Comparison of ENCODE assay signal across 9 cellular contexts in the genomic region with DNA sequence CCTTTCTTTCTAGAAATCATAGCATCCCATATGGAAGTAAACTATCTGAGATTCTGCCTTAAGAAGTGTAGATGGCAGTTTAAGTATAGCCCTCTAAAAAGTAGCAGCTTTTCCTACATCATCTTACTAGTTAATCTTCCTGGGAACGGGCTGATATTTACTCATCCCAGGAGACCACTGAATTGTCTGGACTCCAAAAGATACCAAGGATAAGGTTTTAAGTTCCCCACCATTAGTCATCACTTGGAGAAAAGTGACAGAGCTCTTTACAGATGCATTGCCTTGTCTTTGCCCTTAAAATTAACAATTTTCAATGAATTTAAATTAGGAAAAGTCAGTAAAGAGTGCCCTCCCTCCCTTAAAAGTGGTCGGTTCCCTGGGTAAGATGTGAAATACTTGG.
A peak's percentile ranks its signal among the peaks of the same experiment; 100 is the strongest.
DNase-seq lines count a peak whose midpoint lies in the region; ATAC-seq and TF ChIP-seq lines count a peak whose summit lies in the region.
"Had no signal": no experiment of that assay in that cellular context is flagged by ENCODE, and none has a peak within 500 bp of the region (broad histone marks: within the 10 kb centered on the region; RNA-seq: fewer than 3 reads in every experiment).

No MANE protein-coding gene starts in this region.

- intact Hi-C loops in activated naive CD4-positive, alpha-beta T cell treated with anti-CD3 and anti-CD28 coated beads for 36 hours (cut with micrococcal nuclease): loop anchor here (1.0 kb wide), 1 partner anchor 11 kb away; no protein-coding TSS in a partner anchor
- intact Hi-C loops in ascending aorta (cut with DNase I): no loop called here
- intact Hi-C loops in vagina (cut with DNase I): no loop called here

- peaks cover 18 to 60% of the 10 kb centered on the region in 2 donors for H3K4me1 ChIP-seq in ascending aorta
- H3K4me1 ChIP-seq in vagina: peaks cover 68% of the 10 kb centered on the region

- H3K36me3 ChIP-seq in ascending aorta: no peaks in the 10 kb centered on the region
- no peaks in the 10 kb centered on the region for H3K36me3 ChIP-seq in vagina

- H3K27ac Mint-ChIP-seq in activated naive CD4-positive, alpha-beta T cell treated with anti-CD3 and anti-CD28 coated beads for 36 hours: peak overlapping the region; percentile 96
- H3K27ac Mint-ChIP-seq in memory B cell: peak overlapping the region; percentile 43

- H3K27me3 ChIP-seq in ascending aorta (no peaks in the 10 kb centered on the region), vagina (no peaks in the 10 kb centered on the region)

- ATAC-seq in memory B cell (ENCODE audit: low read depth) (no peak), GM19023 (IDR thresholded peaks at IDR 0.05; ENCODE audit: unreplicated experiment) (no peak)

- CTCF ChIA-PET in activated naive CD4-positive, alpha-beta T cell treated with anti-CD3 and anti-CD28 coated beads for 36 hours (lab: Charles Lee): interaction anchor here (1.0 to 3.4 kb wide), 3 partner anchors 13 to 130 kb away, joined by 3 to 12 read pairs (median 5); a partner anchor contains a TSS

- TF ChIP-seq CTCF in ascending aorta (IDR thresholded peaks at IDR 0.05) (no peak), vagina (IDR thresholded peaks at IDR 0.05) (no peak), GM13977 (IDR thresholded peaks at IDR 0.05; ENCODE audit: extremely low read depth, insufficient read depth, missing control alignments) (no peak)

- H3K4me1 Mint-ChIP-seq in activated naive CD4-positive, alpha-beta T cell treated with anti-CD3 and anti-CD28 coated beads for 36 hours (ENCODE audit: low read depth): peaks cover 82% of the 10 kb centered on the region
- peaks cover 50% of the 10 kb centered on the region for H3K4me1 Mint-ChIP-seq in memory B cell

- H3K27me3 Mint-ChIP-seq in activated naive CD4-positive, alpha-beta T cell treated with anti-CD3 and anti-CD28 coated beads for 36 hours (ENCODE audit: low read depth): no peaks in the 10 kb centered on the region
- no peaks in the 10 kb centered on the region for H3K27me3 Mint-ChIP-seq in memory B cell

- no peak for TF ChIP-seq POLR2A in vagina (IDR thresholded peaks at IDR 0.05)

- no peaks in the 10 kb centered on the region for H3K9me3 Mint-ChIP-seq in activated naive CD4-positive, alpha-beta T cell treated with anti-CD3 and anti-CD28 coated beads for 36 hours
- H3K9me3 Mint-ChIP-seq in memory B cell: no peaks in the 10 kb centered on the region

- in situ Hi-C loops in GM13977 (cut with MboI; ENCODE audit: low pct_unique_long_range_greater_than_20kb, low sequenced_read_pairs, unreplicated experiment): no loop called here

- no peak overlapping the region for H3K4me3 Mint-ChIP-seq in activated naive CD4-positive, alpha-beta T cell treated with anti-CD3 and anti-CD28 coated beads for 36 hours
- no peak overlapping the region for H3K4me3 Mint-ChIP-seq in memory B cell

- H3K9me3 ChIP-seq in ascending aorta (no peaks in the 10 kb centered on the region), vagina (no peaks in the 10 kb centered on the region)

- DNase-seq in activated naive CD4-positive, alpha-beta T cell treated with anti-CD3 and anti-CD28 coated beads for 36 hours: no peak
- no peak for DNase-seq in activated naive CD4-positive, alpha-beta T cell treated with anti-CD3 and anti-CD28 coated beads, Interleukin-2, amount 50 U/mL, for 16 hours
- DNase-seq in ascending aorta (ENCODE audit: low spot score in 2 of 2) (no peak), memory B cell (ENCODE audit: low spot score in 2 of 2) (no peak), vagina (ENCODE audit: extremely low spot score in 2 of 2) (no peak), GM13977 (ENCODE audit: low spot score) (no peak), NCI-H1436 (lab: John Stamatoyannopoulos, UW) (no peak)

- peaks cover 4% of the 10 kb centered on the region for H3K36me3 Mint-ChIP-seq in activated naive CD4-positive, alpha-beta T cell treated with anti-CD3 and anti-CD28 coated beads for 36 hours (ENCODE audit: low read depth)
- no peaks in the 10 kb centered on the region for H3K36me3 Mint-ChIP-seq in memory B cell

- H3K27ac ChIP-seq in ascending aorta: peak overlapping the region; percentile 69 to 79
- H3K27ac ChIP-seq in vagina: peak overlapping the region; percentile 91
- H3K27ac ChIP-seq: C4-2B had no signal

- H3K4me3 ChIP-seq in ascending aorta (no peak overlapping the region), vagina (no peak overlapping the region)
